Comparison of ENCODE assay signal across 8 cellular contexts in the genomic region with DNA sequence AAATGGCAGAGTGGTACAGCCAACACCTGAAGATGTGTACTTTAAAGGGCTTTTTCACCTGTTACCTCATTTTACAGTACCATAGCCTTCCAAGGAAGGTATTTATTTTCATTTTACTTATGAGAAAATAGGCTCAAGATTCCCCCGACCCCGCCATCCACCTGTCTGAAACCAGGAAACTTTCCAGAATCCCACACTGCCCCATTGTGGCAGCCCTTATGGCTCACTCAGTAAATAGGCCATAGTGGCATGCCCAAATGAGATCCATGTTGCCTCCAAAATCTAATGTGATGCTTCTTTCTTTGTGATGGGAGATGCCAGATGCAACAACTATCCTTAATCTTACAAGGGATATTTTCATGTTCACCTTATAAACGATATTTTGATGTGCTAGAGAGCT.
A peak's percentile ranks its signal among the peaks of the same experiment; 100 is the strongest.
DNase-seq lines count a peak whose midpoint lies in the region; ATAC-seq and TF ChIP-seq lines count a peak whose summit lies in the region.
"Had no signal": no experiment of that assay in that cellular context is flagged by ENCODE, and none has a peak within 500 bp of the region (broad histone marks: within the 10 kb centered on the region; RNA-seq: fewer than 3 reads in every experiment).

No MANE protein-coding gene starts in this region.

- in situ Hi-C loops in G401 (cut with HindIII; ENCODE audit: low sequenced_read_pairs) = loop anchor here (25.0 kb wide), 1 partner anchor 162 kb away; no protein-coding TSS in a partner anchor

- no peaks in the 10 kb centered on the region for H3K27me3 ChIP-seq in foreskin keratinocyte

- DNase-seq in G401 (ENCODE audit: low spot score) (peak; percentile 25), RPMI8226 (peak; percentile 21), foreskin keratinocyte (no peak), NCI-H2227 treated with DMSO at 0.1 percent for 48 hours (lab: John Stamatoyannopoulos, UW) (no peak)
- DNase-seq: SIG-M5 had no signal

- H3K4me1 ChIP-seq in foreskin keratinocyte = no peaks in the 10 kb centered on the region

- peak; percentile 14; the same call in 1 of the 2 replicates for TF ChIP-seq CTCF in C4-2B (conservative IDR thresholded peaks at IDR 0.05)
- TF ChIP-seq CTCF in foreskin keratinocyte (conservative IDR thresholded peaks at IDR 0.05) = peak; percentile 58

- ATAC-seq in foreskin keratinocyte (no peak), esophagus mucosa (no peak), HG03521 (IDR thresholded peaks at IDR 0.05; ENCODE audit: unreplicated experiment) (no peak)

- H3K27ac ChIP-seq in C4-2B (no peak overlapping the region), foreskin keratinocyte (no peak overlapping the region)

Comparison
In these comparisons a context has a peak if more than half of its experiments do, and no peak if none do; other contexts are left out.
1. DNase-seq: peak in G401 (single experiment) and RPMI8226 (single experiment); none in foreskin keratinocyte (0 of 2) and NCI-H2227 treated with DMSO at 0.1 percent for 48 hours (single experiment).